ENCODE assay signal across 8 cellular contexts in the genomic region with DNA sequence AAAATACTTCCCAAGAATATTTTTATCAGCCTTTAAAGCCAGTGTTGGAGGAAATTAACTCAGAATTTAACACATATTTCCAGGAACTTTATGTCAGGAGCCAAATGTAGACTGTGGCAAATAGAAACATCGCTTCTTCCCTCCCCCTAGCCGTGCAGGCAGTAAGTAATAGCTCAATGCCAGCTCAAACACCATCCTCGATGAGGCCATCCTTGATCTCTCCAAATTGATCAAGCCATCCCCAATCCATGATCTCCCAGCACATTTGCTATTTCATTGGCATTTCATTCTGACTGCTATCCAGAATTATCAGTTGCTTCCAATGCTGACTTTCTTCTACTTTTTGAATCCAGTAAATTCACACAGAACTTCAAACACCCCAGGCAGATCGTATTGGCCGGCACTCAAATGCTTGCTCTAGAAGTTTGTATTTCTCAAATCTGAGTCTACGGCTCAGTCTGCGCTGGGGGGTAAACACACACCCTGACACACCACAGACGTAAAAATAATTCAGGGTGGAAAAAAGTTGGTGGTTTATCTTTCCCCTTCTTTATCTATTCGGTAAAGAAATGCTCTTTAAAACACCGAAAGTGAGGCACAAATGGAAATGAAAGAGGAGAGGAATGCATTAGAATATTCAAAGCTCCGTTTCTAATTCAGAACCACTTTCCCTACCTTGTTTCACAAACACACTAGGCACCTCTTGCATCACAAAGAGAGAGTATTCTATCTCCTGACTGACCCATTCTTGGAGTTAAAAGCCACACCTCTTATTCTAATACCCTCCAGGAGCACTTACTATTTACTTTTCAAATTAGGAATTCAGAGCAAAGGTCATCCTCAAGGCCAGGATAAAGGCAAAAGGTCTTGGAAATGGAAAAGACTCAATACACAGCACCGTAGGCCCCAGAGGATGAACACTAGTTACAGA. TPM values are rescaled to one million over a fixed set of nuclear protein-coding genes. Genes with fewer than 3 reads are reported as not detected.
A peak's percentile ranks its signal among the peaks of the same experiment; 100 is the strongest.
DNase-seq lines count a peak whose midpoint lies in the region; ATAC-seq and TF ChIP-seq lines count a peak whose summit lies in the region.

No MANE protein-coding gene starts in this region.

- H3K9me3 Mint-ChIP-seq in T-cell, result no peaks in the 10 kb centered on the region

- H3K4me1 Mint-ChIP-seq in T-cell, result peaks cover 45 to 54% (median 52%) of the 10 kb centered on the region in 3 donors

- peak overlapping the region; percentile 86 for H2AFZ ChIP-seq in parathyroid adenoma

- no peak overlapping the region for H3K9ac ChIP-seq in parathyroid adenoma

- H3K4me3 ChIP-seq in AG10803 (ENCODE audit: low read length) (peak overlapping the region; percentile 93), fibroblast of mammary gland (ENCODE audit: control insufficient read depth, low read depth, low read length) (peak overlapping the region; percentile 95), parathyroid adenoma (ENCODE audit: low read depth, low read length) (peak overlapping the region; percentile 89)

- H3K36me3 Mint-ChIP-seq in T-cell, result peaks cover 12% of the 10 kb centered on the region

- H3K27me3 Mint-ChIP-seq in T-cell, result peaks cover 0 to 2% of the 10 kb centered on the region in 2 donors

- H3K4me2 ChIP-seq in parathyroid adenoma (ENCODE audit: low read length), result peak overlapping the region; percentile 86

- DNase-seq in AG10803 (ENCODE audit: low read depth) (peak; percentile 11), T-cell (no peak), fibroblast of mammary gland (ENCODE audit: low read depth) (peak; percentile 33), islet precursor cell (no peak), SHP77 treated with DMSO at 0.1 percent for 48 hours (lab: John Stamatoyannopoulos, UW) (no peak)

- H3K9me3 ChIP-seq in parathyroid adenoma (ENCODE audit: control insufficient read depth, low read length), result no peaks in the 10 kb centered on the region

- POLR2A ChIA-PET in T-cell (lab: Charles Lee), result interaction anchor here in 1 of 2 donors (0.5 kb wide), 1 partner anchor 1669 kb away, joined by 6 read pairs; no protein-coding TSS in a partner anchor

- peaks cover 6% of the 10 kb centered on the region for H3K79me2 ChIP-seq in parathyroid adenoma

- H3K27me3 ChIP-seq in parathyroid adenoma (ENCODE audit: control insufficient read depth, insufficient read depth, low read length), result no peaks in the 10 kb centered on the region

- peak overlapping the region; percentile 33 to 89 for H3K27ac Mint-ChIP-seq in T-cell

- TF ChIP-seq CTCF in AG10803 (conservative IDR thresholded peaks at IDR 0.05; ENCODE audit: low read length) (no peak), fibroblast of mammary gland (conservative IDR thresholded peaks at IDR 0.05; ENCODE audit: control insufficient read depth, insufficient read depth, low read depth, low read length) (no peak), parathyroid adenoma (IDR thresholded peaks at IDR 0.05) (no peak)

- H3K4me1 ChIP-seq in parathyroid adenoma, result no peaks in the 10 kb centered on the region

- no peak overlapping the region for H3K27ac ChIP-seq in parathyroid adenoma

- H3K36me3 ChIP-seq in parathyroid adenoma (ENCODE audit: control insufficient read depth, insufficient read depth, low read length), result no peaks in the 10 kb centered on the region

- peak overlapping the region; percentile 95 to 100 (median 95) for H3K4me3 Mint-ChIP-seq in T-cell

- CTCF ChIA-PET in T-cell (lab: Charles Lee), result interaction anchor here in 1 of 2 donors (0.8 to 1.1 kb wide), 2 partner anchors 20 to 65 kb away, joined by 3 read pairs; no protein-coding TSS in a partner anchor

- ATAC-seq in GM18870 (IDR thresholded peaks at IDR 0.05; ENCODE audit: unreplicated experiment) (peak; percentile 34), HG03432 (IDR thresholded peaks at IDR 0.05; ENCODE audit: unreplicated experiment) (peak; percentile 23), T-cell (replicated peaks in 1 of 4) (no peak)

RNA-seq across cellular contexts. Expression of a gene that starts 1.0 kb away (rescaled TPM):
- total RNA-seq in T-cell, result 10 to 100 TPM in 3 of 5 donors, 1 to 10 TPM in 2; 4.8 to 14.3 (median 12.3) TPM

RNA-seq across cellular contexts. Expression of a gene that starts 54.6 kb away (rescaled TPM):
- total RNA-seq in T-cell, result under 1 TPM in 4 of 5 donors, not detected in 1; 0.07 to 0.13 (median 0.10) TPM

Comparison
In these comparisons a context has a peak if more than half of its experiments do, and no peak if none do; other contexts are left out.
1. DNase-seq: peak in AG10803 (single experiment) and fibroblast of mammary gland (single experiment); none in T-cell (0 of 34), islet precursor cell (single experiment) and SHP77 treated with DMSO at 0.1 percent for 48 hours (single experiment).
2. ATAC-seq: peak in GM18870 (single experiment) and HG03432 (single experiment); none in T-cell (0 of 4).
3. Peak in every context shown above with its lines, with median percentiles within 50 percentile points of each other: H3K4me3 ChIP-seq.